ENCODE assay signal across 1 cellular context in genomic region chr7:112573302-112574039, GRCh38.
A peak's percentile ranks its signal among the peaks of the same experiment; 100 is the strongest.
TF ChIP-seq lines count a peak whose summit lies in the region.

No MANE protein-coding gene starts in this region.

TF ChIP-seq in K562, 482 proteins besides CTCF, POLR2A, EP300 and RAD21 (continued from another document and continues in another):
- TF ChIP-seq MNT (conservative IDR thresholded peaks at IDR 0.05) (peak in 1 of 2 experiments; percentile 53; a peak in 2 of 4 replicates), ZNF717 (CRISPR knock-in tag; IDR thresholded peaks at IDR 0.05) (no peak), GTF2F1 (IDR thresholded peaks at IDR 0.05; ENCODE audit: low read depth, low read length) (no peak), ZBTB9 (CRISPR knock-in tag; IDR thresholded peaks at IDR 0.05) (peak; percentile 70; the same call in 1 of the 2 replicates), ATF7 (IDR thresholded peaks at IDR 0.05) (peak; percentile 67; the same call in 1 of the 2 replicates), SMARCB1 (IDR thresholded peaks at IDR 0.05; ENCODE audit: insufficient read length, low read depth) (peak; percentile 37), PHB (CRISPR knock-in tag; IDR thresholded peaks at IDR 0.05) (no peak), SIX5 (IDR thresholded peaks at IDR 0.05; ENCODE audit: borderline replicate concordance in 1 of 2, insufficient read depth in 1 of 2, low read depth in 1 of 2, low read length in 2 of 2) (no peak), PTBP1 (IDR thresholded peaks at IDR 0.05; ENCODE audit: low read depth, low read length) (no peak), NRF1 (conservative IDR thresholded peaks at IDR 0.05 in 1 of 2, IDR thresholded peaks at IDR 0.05 in 1 of 2) (peak; percentile 47 to 52; a peak in 3 of 4 replicates), ZBTB2 (IDR thresholded peaks at IDR 0.05) (0 out of 2 replicates have a peak, but pooled peaks have one; percentile 34), ZNF316 (IDR thresholded peaks at IDR 0.05) (peak; percentile 67), ZNF124 (CRISPR knock-in tag; IDR thresholded peaks at IDR 0.05) (no peak), CUX1 (CRISPR knock-in tag; IDR thresholded peaks at IDR 0.05) (0 out of 2 replicates have a peak, but pooled peaks have one; percentile 23), SMAD3 (CRISPR knock-in tag; conservative IDR thresholded peaks at IDR 0.05) (peak; percentile 85), CHD7 (IDR thresholded peaks at IDR 0.05; ENCODE audit: low read depth, low read length) (no peak), ZC3H11A (IDR thresholded peaks at IDR 0.05; ENCODE audit: low read depth, low read length) (no peak), CLOCK (CRISPR knock-in tag; IDR thresholded peaks at IDR 0.05; ENCODE audit: borderline replicate concordance) (no peak), NBN (IDR thresholded peaks at IDR 0.05; ENCODE audit: low read depth) (peak; percentile 64; the same call in 1 of the 2 replicates), SMARCA4 (IDR thresholded peaks at IDR 0.05) (peak; percentile 97), SIN3B (IDR thresholded peaks at IDR 0.05; ENCODE audit: low read depth) (no peak), FOXK2 (conservative IDR thresholded peaks at IDR 0.05 in 1 of 2, IDR thresholded peaks at IDR 0.05 in 1 of 2; ENCODE audit: low read depth in 2 of 2) (peak; percentile 66 to 75), TEAD4 (IDR thresholded peaks at IDR 0.05; ENCODE audit: low read length) (peak; percentile 96), TEAD4 (CRISPR knock-in tag; IDR thresholded peaks at IDR 0.05; ENCODE audit: borderline replicate concordance) (no peak), ZNF586 (CRISPR knock-in tag; conservative IDR thresholded peaks at IDR 0.05) (no peak)
